Comparison of ENCODE assay signal across 8 cellular contexts in genomic region chr16:23148513-23149266, GRCh38. TPM values are rescaled to one million over a fixed set of nuclear protein-coding genes. Genes with fewer than 3 reads are reported as not detected.
DNase-seq lines count a peak whose midpoint lies in the region; ATAC-seq, FAIRE-seq and TF ChIP-seq lines count a peak whose summit lies in the region.

No MANE protein-coding gene starts in this region.

- H3K4me2 ChIP-seq in mammary epithelial cell (ENCODE audit: insufficient read depth, low read depth, low read length) (peak overlapping the region; percentile 91), keratinocyte (ENCODE audit: control insufficient read depth, extremely low read depth, insufficient read depth, low read depth, low read length) (peak overlapping the region; percentile 93)

- no peaks in the 10 kb centered on the region for H3K27me3 ChIP-seq in mammary epithelial cell (ENCODE audit: insufficient read depth, low read length)
- no peaks in the 10 kb centered on the region for H3K27me3 ChIP-seq in keratinocyte (ENCODE audit: control insufficient read depth, extremely low read depth, insufficient read depth, low read length)

- H3K9me3 ChIP-seq in mammary epithelial cell (replicated peaks; ENCODE audit: insufficient read depth, low read length): no peaks in the 10 kb centered on the region
- no peaks in the 10 kb centered on the region for H3K9me3 ChIP-seq in keratinocyte (ENCODE audit: control insufficient read depth, low read depth, low read length)

- H4K20me1 ChIP-seq in mammary epithelial cell (ENCODE audit: insufficient read depth, low read length) (no peaks in the 10 kb centered on the region), keratinocyte (ENCODE audit: control insufficient read depth, extremely low read depth, insufficient read depth, low read length) (no peaks in the 10 kb centered on the region)

- H3K9ac ChIP-seq in mammary epithelial cell (ENCODE audit: insufficient read depth, low read length) (peak overlapping the region; percentile 92), keratinocyte (ENCODE audit: control insufficient read depth, extremely low read depth, insufficient read depth, low read length) (peak overlapping the region; percentile 87)

- H3K27ac ChIP-seq in VCaP: peak overlapping the region; percentile 86
- H3K27ac ChIP-seq in mammary epithelial cell (ENCODE audit: insufficient read depth, low read depth, low read length): peak overlapping the region; percentile 99
- peak overlapping the region; percentile 98 for H3K27ac ChIP-seq in keratinocyte (ENCODE audit: control insufficient read depth, insufficient read depth, low read length)

- dilution Hi-C loops in mammary epithelial cell (cut with HindIII; ENCODE audit: low sequenced_read_pairs) (no loop called here), keratinocyte (cut with MboI; ENCODE audit: extremely low pct_ligation_motif_present, low sequenced_read_pairs) (no loop called here)

- CTCF ChIA-PET in mammary epithelial cell (lab: Charles Lee; ENCODE audit: low non-redundant PET): no interaction called here

- ATAC-seq in GM21737 (IDR thresholded peaks at IDR 0.05; ENCODE audit: unreplicated experiment): peak; percentile 35

- FAIRE-seq in keratinocyte (lab: Jason Lieb, UNC): no peak

- TF ChIP-seq CTCF in VCaP (conservative IDR thresholded peaks at IDR 0.05): no peak
- TF ChIP-seq CTCF in mammary epithelial cell (conservative IDR thresholded peaks at IDR 0.05 in 1 of 2, IDR thresholded peaks at IDR 0.05 in 1 of 2; ENCODE audit: extremely low read depth in 1 of 2, insufficient read depth in 1 of 2, low read depth in 1 of 2, low read length in 2 of 2): no peak
- no peak for TF ChIP-seq CTCF in keratinocyte (optimal IDR thresholded peaks at IDR 0.05 in 1 of 3, IDR thresholded peaks at IDR 0.05 in 1 of 3, conservative IDR thresholded peaks at IDR 0.05 in 1 of 3; ENCODE audit: extremely low read depth in 1 of 3, insufficient read depth in 2 of 3, low read length in 3 of 3)

- no peaks in the 10 kb centered on the region for H3K36me3 ChIP-seq in mammary epithelial cell (ENCODE audit: insufficient read depth, low read length)
- H3K36me3 ChIP-seq in keratinocyte (ENCODE audit: control insufficient read depth in 2 of 2, extremely low read depth in 1 of 2, insufficient read depth in 2 of 2, low read length in 2 of 2): no peaks in the 10 kb centered on the region

- H3K4me1 ChIP-seq in mammary epithelial cell (ENCODE audit: insufficient read depth, low read length) (peaks cover 44% of the 10 kb centered on the region), keratinocyte (ENCODE audit: control insufficient read depth, extremely low read depth, insufficient read depth, low read length) (peaks cover 34% of the 10 kb centered on the region)

- peaks cover 4% of the 10 kb centered on the region for H3K9me1 ChIP-seq in keratinocyte (ENCODE audit: control insufficient read depth, extremely low read depth, insufficient read depth, low read length)

- H3K4me3 ChIP-seq in mammary epithelial cell (replicated peaks in 1 of 3; ENCODE audit: insufficient read depth in 1 of 3, low read depth in 2 of 3, low read length in 3 of 3) (peak overlapping the region; percentile 66 to 90 (median 73)), keratinocyte (ENCODE audit: control insufficient read depth in 2 of 3, extremely low read depth in 1 of 3, insufficient read depth in 2 of 3, low read depth in 1 of 3, low read length in 3 of 3) (peak overlapping the region; percentile 74 to 91 (median 78))

- no TSS peak for BruUV-seq in mammary epithelial cell (replicated peaks; lab: Mats Ljungman, UMichigan)

- intact Hi-C loops in mammary epithelial cell (cut with micrococcal nuclease): loop anchor here (1.0 kb wide), 1 partner anchor 77 kb away; no protein-coding TSS in a partner anchor

- 20% methylated on average over 1 of the region's 103 CpGs for WGBS in mammary epithelial cell (ENCODE audit: low coverage, missing lambda C conversion rate)

- DNase-seq in ELF-1 (ENCODE audit: low read depth, low spot score) (peak; percentile 36), KBM-7 (peak; percentile 38), mammary epithelial cell (peak; percentile 68), keratinocyte (ENCODE audit: low read depth, low spot score) (no peak), SHP77 treated with DMSO at 0.1 percent for 48 hours (lab: John Stamatoyannopoulos, UW) (no peak)
- peak; percentile 21 to 47 for DNase-seq in stimulated activated CD4-positive, alpha-beta T cell treated with anti-CD3 and anti-CD28 coated beads, Interleukin-15, amount 100 ng/mL, for 1 hour (ENCODE audit: low read depth in 1 of 2, low spot score in 1 of 2)

- in situ Hi-C loops in KBM-7 (cut with MboI; ENCODE audit: low pct_unique_long_range_greater_than_20kb, low sequenced_read_pairs) (no loop called here), mammary epithelial cell (cut with MboI; ENCODE audit: low sequenced_read_pairs in 2 of 2) (no loop called here)

- peaks cover 50% of the 10 kb centered on the region for H3K79me2 ChIP-seq in mammary epithelial cell (ENCODE audit: insufficient read depth, low read length)
- peaks cover 43% of the 10 kb centered on the region for H3K79me2 ChIP-seq in keratinocyte (ENCODE audit: control insufficient read depth, insufficient read depth, low read length)

- H2AFZ ChIP-seq in mammary epithelial cell (ENCODE audit: low read depth, low read length) (peak overlapping the region; percentile 96), keratinocyte (ENCODE audit: control insufficient read depth, low read length) (peak overlapping the region; percentile 2)

RNA-seq across cellular contexts. Expression of gene USP31, which starts 0.6 kb away (rescaled TPM):
- 10 to 100 TPM; 30.5 to 36.2 TPM for total RNA-seq in mammary epithelial cell
- polyA plus RNA-seq in mammary epithelial cell: 16.5 TPM
- polyA minus RNA-seq in mammary epithelial cell: 27.6 TPM
- polyA plus RNA-seq in keratinocyte: 14.0 to 16.3 TPM (median 15.8 TPM) in 3 replicates
- polyA plus RNA-seq in keratinocyte (2011; ENCODE audit: low read depth): 8.2 TPM
- 9.3 and 11.8 TPM in 2 replicates for polyA plus RNA-seq in keratinocyte (2011; cell fraction: cytosol; rRNA removed)
- 26.6 and 31.3 TPM in 2 replicates for polyA plus RNA-seq in keratinocyte (2011; cell fraction: nucleus; rRNA removed)
- polyA plus RNA-seq in keratinocyte (2012; ENCODE audit: low replicate concordance): 8.4 and 11.4 TPM in 2 replicates
- polyA minus RNA-seq in keratinocyte: 28.2 to 53.4 TPM (median 46.9 TPM) in 3 replicates
- 22.4 TPM for polyA minus RNA-seq in keratinocyte (2011; cell fraction: cytosol; rRNA and poly(A)+ RNA removed)
- 39.5 and 68.3 TPM in 2 replicates for polyA minus RNA-seq in keratinocyte (2011; cell fraction: nucleus; rRNA and poly(A)+ RNA removed)

RNA-seq across cellular contexts. Expression of gene SCNN1G, which starts 33.9 kb away (rescaled TPM):
- total RNA-seq in mammary epithelial cell: 1 to 10 TPM; 1.2 to 4.7 TPM
- polyA plus RNA-seq in mammary epithelial cell: 0.96 TPM
- 1.5 TPM for polyA minus RNA-seq in mammary epithelial cell
- polyA plus RNA-seq in keratinocyte: 0.25 to 0.70 TPM (median 0.29 TPM) in 3 replicates
- 0.67 TPM for polyA plus RNA-seq in keratinocyte (2011; ENCODE audit: low read depth)
- polyA plus RNA-seq in keratinocyte (2011; cell fraction: cytosol; rRNA removed): 0.12 and 0.18 TPM in 2 replicates
- 0.97 and 1.1 TPM in 2 replicates for polyA plus RNA-seq in keratinocyte (2011; cell fraction: nucleus; rRNA removed)
- 0.58 and 2.7 TPM in 2 replicates for polyA plus RNA-seq in keratinocyte (2012; ENCODE audit: low replicate concordance)
- 0.16 to 0.33 TPM (median 0.30 TPM) in 3 replicates for polyA minus RNA-seq in keratinocyte
- not detected for polyA minus RNA-seq in keratinocyte (2011; cell fraction: cytosol; rRNA and poly(A)+ RNA removed)
- 0.84 and 0.85 TPM in 2 replicates for polyA minus RNA-seq in keratinocyte (2011; cell fraction: nucleus; rRNA and poly(A)+ RNA removed)

Comparison
In these comparisons a context has a peak if more than half of its experiments do, and no peak if none do; other contexts are left out.
1. DNase-seq: peak in ELF-1 (single experiment), KBM-7 (single experiment), mammary epithelial cell (single experiment) and stimulated activated CD4-positive, alpha-beta T cell treated with anti-CD3 and anti-CD28 coated beads, Interleukin-15, amount 100 ng/mL, for 1 hour (2 of 2); none in keratinocyte (single experiment) and SHP77 treated with DMSO at 0.1 percent for 48 hours (single experiment).
2. Peak in every context shown above with its lines, with median percentiles within 50 percentile points of each other: H3K27ac ChIP-seq.